In genomic region chr10:102799691-102800435, GRCh38 we compare ENCODE assay signal across 1 cellular context.
TF ChIP-seq lines count a peak whose summit lies in the region.

No MANE protein-coding gene starts in this region.

TF ChIP-seq in GM23338, 12 proteins besides CTCF, POLR2A, EP300 and RAD21:
- no peak for TF ChIP-seq ZNF462 (CRISPR knock-in tag; IDR thresholded peaks at IDR 0.05)
- TF ChIP-seq CREB1 (CRISPR knock-in tag; IDR thresholded peaks at IDR 0.05; ENCODE audit: low read depth) = no peak
- no peak for TF ChIP-seq STAT1 (IDR thresholded peaks at IDR 0.05; ENCODE audit: unreplicated experiment)
- no peak for TF ChIP-seq POLR2AphosphoS5 (IDR thresholded peaks at IDR 0.05; ENCODE audit: low read depth)
- TF ChIP-seq ZNF114 (CRISPR knock-in tag; IDR thresholded peaks at IDR 0.05) = no peak
- TF ChIP-seq NANOG (IDR thresholded peaks at IDR 0.05; ENCODE audit: borderline replicate concordance) = no peak
- TF ChIP-seq ETS1 (IDR thresholded peaks at IDR 0.05) = no peak
- no peak for TF ChIP-seq ZNF331 (CRISPR knock-in tag; IDR thresholded peaks at IDR 0.05; ENCODE audit: low read depth)
- TF ChIP-seq EZH2phosphoT487 (IDR thresholded peaks at IDR 0.05; ENCODE audit: unreplicated experiment) = no peak
- TF ChIP-seq EZH2 (IDR thresholded peaks at IDR 0.05; ENCODE audit: low read depth, unreplicated experiment) = no peak
- TF ChIP-seq REST (IDR thresholded peaks at IDR 0.05; ENCODE audit: unreplicated experiment) = no peak
- no peak for TF ChIP-seq JUNB (IDR thresholded peaks at IDR 0.05; ENCODE audit: unreplicated experiment)
